In genomic region chr3:36804295-36805055, GRCh38 we compare ENCODE assay signal across 17 cellular contexts. TPM values are rescaled to one million over a fixed set of nuclear protein-coding genes. Genes with fewer than 3 reads are reported as not detected.
A peak's percentile ranks its signal among the peaks of the same experiment; 100 is the strongest.
DNase-seq lines count a peak whose midpoint lies in the region; ATAC-seq and TF ChIP-seq lines count a peak whose summit lies in the region.
"Had no signal": no experiment of that assay in that cellular context is flagged by ENCODE, and none has a peak within 500 bp of the region (broad histone marks: within the 10 kb centered on the region; RNA-seq: fewer than 3 reads in every experiment).

No MANE protein-coding gene starts in this region.

- H3K27ac ChIP-seq in spleen: no peak overlapping the region
- H3K27ac ChIP-seq in upper lobe of left lung: no peak overlapping the region
- H3K27ac ChIP-seq: right atrium auricular region had no signal

- ATAC-seq in GM21825 (IDR thresholded peaks at IDR 0.05; ENCODE audit: unreplicated experiment) (no peak), HG03175 (IDR thresholded peaks at IDR 0.05; ENCODE audit: unreplicated experiment) (no peak), upper lobe of left lung (ENCODE audit: low FRiP score in 2 of 2) (no peak)
- ATAC-seq: left ventricle myocardium superior had no signal

- no peak overlapping the region for H3K4me3 ChIP-seq in Jurkat, Clone E6-1 (ENCODE audit: low read length)
- H3K4me3 ChIP-seq in spleen (no peak overlapping the region), upper lobe of left lung (no peak overlapping the region)
- H3K4me3 ChIP-seq: right atrium auricular region had no signal

- DNase-seq in D341Med (ENCODE audit: low spot score) (peak; percentile 77), NCI-H69 (lab: John Stamatoyannopoulos, UW) (peak; percentile 4), head of caudate nucleus (peak; percentile 43 to 91 (median 74)), spleen (no peak), upper lobe of left lung (no peak)
- peak; percentile 14 for DNase-seq in Jurkat, Clone E6-1 (ENCODE audit: low read depth, low spot score)
- DNase-seq: activated effector memory CD4-positive, alpha-beta T cell treated with anti-CD3 and anti-CD28 coated beads, Interleukin-2, amount 50 U/mL, for 16 hours; CD4-positive, CD25-positive, alpha-beta regulatory T cell; dermis blood vessel endothelial cell; left ventricle myocardium superior; naive B cell had no signal

- intact Hi-C loops in head of caudate nucleus (cut with DNase I): no loop called here
- intact Hi-C loops in spleen (cut with DNase I; ENCODE audit: low total_unique reads): no loop called here

- H3K36me3 ChIP-seq in spleen (no peaks in the 10 kb centered on the region), upper lobe of left lung (no peaks in the 10 kb centered on the region)
- H3K36me3 ChIP-seq: right atrium auricular region had no signal

- H3K9me3 ChIP-seq in spleen (peaks cover 2 to 25% (median 19%) of the 10 kb centered on the region in 8 donors), upper lobe of left lung (peaks cover 0 to 15% (median 5%) of the 10 kb centered on the region in 4 donors)

- no peak for TF ChIP-seq POLR2A in spleen (IDR thresholded peaks at IDR 0.05)
- TF ChIP-seq POLR2A in upper lobe of left lung (IDR thresholded peaks at IDR 0.05): no peak

- TF ChIP-seq EP300 in upper lobe of left lung (IDR thresholded peaks at IDR 0.05): no peak

- H3K4me1 ChIP-seq in spleen (no peaks in the 10 kb centered on the region), upper lobe of left lung (no peaks in the 10 kb centered on the region)
- H3K4me1 ChIP-seq: right atrium auricular region had no signal

- no peak for TF ChIP-seq CTCF in spleen (IDR thresholded peaks at IDR 0.05 in 8 of 11, conservative IDR thresholded peaks at IDR 0.05 in 3 of 11)
- TF ChIP-seq CTCF in upper lobe of left lung (IDR thresholded peaks at IDR 0.05): no peak

- H3K27me3 ChIP-seq in spleen (replicated peaks in 1 of 7): peaks cover 0 to 17% (median 0%) of the 10 kb centered on the region in 7 donors
- no peaks in the 10 kb centered on the region for H3K27me3 ChIP-seq in upper lobe of left lung
- H3K27me3 ChIP-seq: right atrium auricular region had no signal

- 88 to 98% (median 95%) methylated on average over 2 of the region's 2 CpGs for WGBS in spleen, 5 donors
- WGBS in upper lobe of left lung, 2 donors: 92 to 98% methylated on average over 2 of the region's 2 CpGs

RNA-seq across cellular contexts. Expression of gene DCLK3, which starts 40.1 kb away (rescaled TPM):
- polyA plus RNA-seq in Jurkat, Clone E6-1 (2012; ENCODE audit: insufficient read depth, insufficient read length): 1.1 TPM
- total RNA-seq in spleen (not detected), upper lobe of left lung (under 1 TPM in 2 of 6 donors, not detected in 4; 0.03 to 0.40 TPM)
- under 1 TPM in 1 of 3 donors, not detected in 2; 0.02 TPM for polyA plus RNA-seq in spleen
- total RNA-seq: CD4-positive, CD25-positive, alpha-beta regulatory T cell; fibroblast of lung; OCI-LY7; SK-MEL-5 had no signal
- polyA plus RNA-seq: CD4-positive, CD25-positive, alpha-beta regulatory T cell; fibroblast of lung had no signal

Comparison
In these comparisons a context has a peak if more than half of its experiments do, and no peak if none do; other contexts are left out.
1. DNase-seq: peak in D341Med (single experiment), Jurkat, Clone E6-1 (single experiment), NCI-H69 (single experiment) and head of caudate nucleus (42 of 42); none in spleen (single experiment) and upper lobe of left lung (0 of 2).